Comparison of ENCODE assay signal across 34 cellular contexts in genomic region chr2:42435641-42436040, GRCh38. TPM values are rescaled to one million over a fixed set of nuclear protein-coding genes. Genes with fewer than 3 reads are reported as not detected.
"Had no signal": no experiment of that assay in that cellular context is flagged by ENCODE, and none has a peak within 500 bp of the region (broad histone marks: within the 10 kb centered on the region; RNA-seq: fewer than 3 reads in every experiment).

No MANE protein-coding gene starts in this region.

- H3K27ac ChIP-seq: brain microvascular endothelial cell, coronary artery, dorsolateral prefrontal cortex, esophagus muscularis mucosa, foreskin keratinocyte, gastrocnemius medialis, heart left ventricle, WERI-Rb-1 had no signal

- H3K27me3 ChIP-seq: brain microvascular endothelial cell, dorsolateral prefrontal cortex, gastrocnemius medialis had no signal

- DNase-seq: activated B cell treated with CpG ODN at 0.5 μM for 24 hours; activated CD4-positive, alpha-beta T cell treated with anti-CD3 and anti-CD28 coated beads for 48 hours; activated CD4-positive, alpha-beta T cell treated with anti-CD3 and anti-CD28 coated beads, Interleukin-2, amount 50 U/mL, for 1 hour; activated CD4-positive, alpha-beta T cell treated with anti-CD3 and anti-CD28 coated beads, Interleukin-2, amount 50 U/mL, for 48 hours; activated CD8-positive, alpha-beta memory T cell treated with anti-CD3 and anti-CD28 coated beads, Interleukin-2, amount 50 U/mL, for 48 hours; activated CD8-positive, alpha-beta T cell treated with anti-CD3 and anti-CD28 coated beads, Interleukin-2, amount 10 ng/mL, durations not matched to agents 7 days and 5 days; activated gamma-delta T cell; activated naive CD4-positive, alpha-beta T cell; activated naive CD4-positive, alpha-beta T cell treated with anti-CD3 and anti-CD28 coated beads, Interleukin-2, amount 10 ng/mL, durations not matched to agents 7 days and 5 days; activated naive CD8-positive, alpha-beta T cell treated with anti-CD3 and anti-CD28 coated beads, Interleukin-2, amount 10 ng/mL, durations not matched to agents 7 days and 5 days; activated T-cell treated with anti-CD3 and anti-CD28 coated beads for 4 hours; activated T-cell treated with anti-CD3 and anti-CD28 coated beads, Interleukin-2, amount 50 U/mL, for 24 hours; activated T-cell treated with anti-CD3 and anti-CD28 coated beads, Interleukin-2, amount 50 U/mL, for 72 hours; amniotic stem cell; anterior cingulate cortex; brain microvascular endothelial cell; dorsolateral prefrontal cortex; effector memory CD8-positive, alpha-beta T cell; erythroblast; foreskin keratinocyte; gastrocnemius medialis; glutamatergic neuron; heart left ventricle; T-helper 1 cell; T-helper 17 cell; T1000; WERI-Rb-1 had no signal

- FAIRE-seq: astrocyte, bronchial epithelial cell had no signal

- H3K4me3 ChIP-seq: coronary artery, dorsolateral prefrontal cortex, esophagus muscularis mucosa, gastrocnemius medialis, heart left ventricle had no signal

- H3K36me3 ChIP-seq: brain microvascular endothelial cell, esophagus muscularis mucosa, gastrocnemius medialis, heart left ventricle, WERI-Rb-1 had no signal

- H3K9me3 ChIP-seq: esophagus muscularis mucosa, gastrocnemius medialis, heart left ventricle had no signal

- H3K4me1 ChIP-seq: esophagus muscularis mucosa, foreskin keratinocyte, gastrocnemius medialis, heart left ventricle had no signal

- ATAC-seq: activated CD4-positive, CD25-positive, alpha-beta regulatory T cell treated with anti-CD3 and anti-CD28 coated beads, Interleukin-2, amount 50 U/mL, for 24 hours; activated CD8-positive, alpha-beta T cell treated with anti-CD3 and anti-CD28 coated beads, Interleukin-2, amount 10 ng/mL, durations not matched to agents 7 days and 5 days; activated naive CD4-positive, alpha-beta T cell treated with anti-CD3 and anti-CD28 coated beads, Interleukin-2, amount 50 U/mL, for 72 hours; activated T-cell treated with anti-CD3 and anti-CD28 coated beads, Interleukin-2, amount 50 U/mL, for 72 hours; effector memory CD8-positive, alpha-beta T cell; foreskin keratinocyte; gastrocnemius medialis; heart left ventricle; T-helper 17 cell had no signal

RNA-seq across cellular contexts. Expression of gene KCNG3, which starts 58.1 kb away (rescaled TPM):
- total RNA-seq: activated B cell treated with CpG ODN at 0.5 μM for 24 hours, bronchial epithelial cell, cardiac septum, foreskin keratinocyte, heart left ventricle, T-helper 17 cell had no signal
- polyA plus RNA-seq: foreskin keratinocyte, heart left ventricle had no signal
